9 cellular contexts compared by ENCODE assay signal in genomic region chr11:122717264-122717867, GRCh38.
DNase-seq lines count a peak whose midpoint lies in the region; ATAC-seq, FAIRE-seq and TF ChIP-seq lines count a peak whose summit lies in the region.
"Had no signal": no experiment of that assay in that cellular context is flagged by ENCODE, and none has a peak within 500 bp of the region (broad histone marks: within the 10 kb centered on the region; RNA-seq: fewer than 3 reads in every experiment).

No MANE protein-coding gene starts in this region.

- POLR2A ChIA-PET in SK-N-SH (lab: Yijun Ruan, JAX) = no interaction called here

- no peak overlapping the region for H3K9ac ChIP-seq in SK-N-SH

- H2AFZ ChIP-seq in SK-N-SH (ENCODE audit: low read depth) = no peak overlapping the region

- H3K9me3 Mint-ChIP-seq in activated naive CD8-positive, alpha-beta T cell treated with anti-CD3 and anti-CD28 coated beads, Interleukin-2, amount 50 U/mL, for 24 hours = no peaks in the 10 kb centered on the region
- H3K9me3 Mint-ChIP-seq: brain had no signal

- peaks cover 28% of the 10 kb centered on the region for H3K36me3 Mint-ChIP-seq in activated naive CD8-positive, alpha-beta T cell treated with anti-CD3 and anti-CD28 coated beads, Interleukin-2, amount 50 U/mL, for 24 hours (ENCODE audit: low read depth)
- H3K36me3 Mint-ChIP-seq: brain had no signal

- TF ChIP-seq CTCF in SK-N-SH (IDR thresholded peaks at IDR 0.05) = no peak

- FAIRE-seq in GM12891 (lab: Jason Lieb, UNC) = peak; percentile 99

- DNase-seq in GM12891 (ENCODE audit: insufficient read length, low spot score) = peak; percentile 43
- DNase-seq in activated naive CD8-positive, alpha-beta T cell treated with anti-CD3 and anti-CD28 coated beads, Interleukin-2, amount 50 U/mL, for 24 hours = peak; percentile 74
- DNase-seq in NCI-H345 (lab: John Stamatoyannopoulos, UW) = no peak
- DNase-seq in NCI-H1105 treated with DMSO at 0.1 percent for 48 hours (lab: John Stamatoyannopoulos, UW) = no peak
- DNase-seq in SHP77 (lab: John Stamatoyannopoulos, UW) = no peak
- DNase-seq in SK-N-SH = no peak

- H3K27me3 ChIP-seq in SK-N-SH (ENCODE audit: insufficient read depth) = no peaks in the 10 kb centered on the region

- no peak for TF ChIP-seq EP300 in SK-N-SH (IDR thresholded peaks at IDR 0.05; ENCODE audit: borderline replicate concordance in 1 of 2, low read depth in 1 of 2, low read length in 1 of 2)

- no peaks in the 10 kb centered on the region for H3K27me3 Mint-ChIP-seq in activated naive CD8-positive, alpha-beta T cell treated with anti-CD3 and anti-CD28 coated beads, Interleukin-2, amount 50 U/mL, for 24 hours
- H3K27me3 Mint-ChIP-seq: brain had no signal

- CTCF ChIA-PET in SK-N-SH (lab: Yijun Ruan, JAX) = no interaction called here

- H3K79me2 ChIP-seq in SK-N-SH (ENCODE audit: insufficient read depth) = peaks cover 55% of the 10 kb centered on the region; the same call in 1 of the 2 replicates

- no peak for TF ChIP-seq RAD21 in SK-N-SH (IDR thresholded peaks at IDR 0.05; ENCODE audit: low read length)

- peak overlapping the region; percentile 63 for H3K4me3 Mint-ChIP-seq in activated naive CD8-positive, alpha-beta T cell treated with anti-CD3 and anti-CD28 coated beads, Interleukin-2, amount 50 U/mL, for 24 hours
- H3K4me3 Mint-ChIP-seq: brain had no signal

- no peak overlapping the region for H3K4me2 ChIP-seq in SK-N-SH

- no peaks in the 10 kb centered on the region for H3K9me2 ChIP-seq in SK-N-SH

- ATAC-seq in GM21390 (IDR thresholded peaks at IDR 0.05; ENCODE audit: unreplicated experiment) (peak; percentile 83), HG03575 (IDR thresholded peaks at IDR 0.05; ENCODE audit: extremely low read depth, insufficient number of reproducible peaks, low FRiP score, unreplicated experiment) (peak; percentile 82)
- peak; percentile 86 for ATAC-seq in activated naive CD8-positive, alpha-beta T cell treated with anti-CD3 and anti-CD28 coated beads, Interleukin-2, amount 50 U/mL, for 24 hours

- 85% methylated on average over 8 of the region's 9 CpGs for WGBS in SK-N-SH (ENCODE audit: low lambda C conversion rate)

- peaks cover 20% of the 10 kb centered on the region for H3F3A ChIP-seq in SK-N-SH (replicated peaks; ENCODE audit: insufficient read depth)

- H3K4me3 ChIP-seq in SK-N-SH (ENCODE audit: low read depth in 2 of 2, low read length in 1 of 2) = no peak overlapping the region

- H4K20me1 ChIP-seq in SK-N-SH (ENCODE audit: insufficient read depth) = no peaks in the 10 kb centered on the region

- TF ChIP-seq POLR2A in GM12891 (IDR thresholded peaks at IDR 0.05; ENCODE audit: low read depth, low read length) = peak; percentile 54; the same call in 1 of the 2 replicates

- H3K27ac ChIP-seq in SK-N-SH (ENCODE audit: low read depth in 2 of 2, low read length in 1 of 2) = no peak overlapping the region

- peaks cover 94% of the 10 kb centered on the region for H3K4me1 Mint-ChIP-seq in activated naive CD8-positive, alpha-beta T cell treated with anti-CD3 and anti-CD28 coated beads, Interleukin-2, amount 50 U/mL, for 24 hours

- H3K27ac Mint-ChIP-seq in activated naive CD8-positive, alpha-beta T cell treated with anti-CD3 and anti-CD28 coated beads, Interleukin-2, amount 50 U/mL, for 24 hours = peak overlapping the region; percentile 91
- H3K27ac Mint-ChIP-seq: brain had no signal

- H3K36me3 ChIP-seq in SK-N-SH (replicated peaks in 1 of 2; ENCODE audit: control insufficient read depth in 1 of 2, insufficient read depth in 2 of 2, low read length in 1 of 2) = no peaks in the 10 kb centered on the region

- H3K4me1 ChIP-seq in SK-N-SH (ENCODE audit: control insufficient read depth in 1 of 2, insufficient read depth in 2 of 2, low read depth in 1 of 2, low read length in 1 of 2) = peaks cover 3 to 14% of the 10 kb centered on the region in 2 experiments

- H3K9me3 ChIP-seq in SK-N-SH = no peaks in the 10 kb centered on the region

TF ChIP-seq in GM12891, 5 proteins besides CTCF, POLR2A, EP300 and RAD21:
- TF ChIP-seq TAF1 (IDR thresholded peaks at IDR 0.05; ENCODE audit: low read depth, low read length) = no peak
- TF ChIP-seq SPI1 (IDR thresholded peaks at IDR 0.05; ENCODE audit: low read depth, low read length) = peak; percentile 67
- no peak for TF ChIP-seq PAX5 (IDR thresholded peaks at IDR 0.05; ENCODE audit: insufficient read depth, low read length, severe bottlenecking)
- TF ChIP-seq POU2F2 (IDR thresholded peaks at IDR 0.05; ENCODE audit: low read depth, low read length) = peak; percentile 73
TF ChIP-seq in GM12891: peak in this region for 2.

TF ChIP-seq in SK-N-SH, 30 proteins besides CTCF, POLR2A, EP300 and RAD21:
- TF ChIP-seq REST (IDR thresholded peaks at IDR 0.05; ENCODE audit: low read depth, low read length) (no peak), USF1 (IDR thresholded peaks at IDR 0.05; ENCODE audit: borderline replicate concordance, low read depth) (no peak), MXI1 (IDR thresholded peaks at IDR 0.05; ENCODE audit: low read depth, low read length) (no peak), TAF1 (IDR thresholded peaks at IDR 0.05; ENCODE audit: borderline replicate concordance, low read depth, low read length) (no peak), SIN3A (IDR thresholded peaks at IDR 0.05; ENCODE audit: borderline replicate concordance, low read depth, low read length) (no peak)

Comparison
In these comparisons a context has a peak if more than half of its experiments do, and no peak if none do; other contexts are left out.
1. DNase-seq: peak in GM12891 (single experiment) and activated naive CD8-positive, alpha-beta T cell treated with anti-CD3 and anti-CD28 coated beads, Interleukin-2, amount 50 U/mL, for 24 hours (single experiment); none in NCI-H345 (single experiment), NCI-H1105 treated with DMSO at 0.1 percent for 48 hours (single experiment), SHP77 (0 of 2) and SK-N-SH (single experiment).
2. Peak in every context shown above with its lines, with median percentiles within 50 percentile points of each other: ATAC-seq.